ENCODE assay signal across 18 cellular contexts in the genomic region with DNA sequence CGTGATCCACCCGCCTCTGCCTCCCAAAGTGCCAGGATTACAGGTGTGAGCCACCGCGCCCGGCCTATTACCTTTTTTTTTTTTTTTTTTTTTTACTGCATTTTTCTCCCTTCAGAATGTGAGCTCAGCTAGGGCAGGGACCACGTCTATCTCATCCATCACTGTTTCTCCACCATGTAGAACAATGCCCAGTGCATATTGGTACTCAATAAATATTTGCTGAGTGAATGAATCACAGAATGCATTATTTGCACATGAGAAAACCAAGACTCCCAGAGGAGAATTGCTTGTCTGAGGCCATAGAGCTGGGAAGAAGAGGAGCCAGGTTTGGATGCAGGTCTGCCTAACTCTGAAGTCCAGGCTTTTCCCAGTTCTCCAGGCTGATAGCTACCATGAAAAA. TPM values are rescaled to one million over a fixed set of nuclear protein-coding genes. Genes with fewer than 3 reads are reported as not detected.
DNase-seq lines count a peak whose midpoint lies in the region; ATAC-seq and TF ChIP-seq lines count a peak whose summit lies in the region.
"Had no signal": no experiment of that assay in that cellular context is flagged by ENCODE, and none has a peak within 500 bp of the region (broad histone marks: within the 10 kb centered on the region; RNA-seq: fewer than 3 reads in every experiment).

No MANE protein-coding gene starts in this region.

- no peak overlapping the region for H3K4me2 ChIP-seq in OCI-LY7 (ENCODE audit: low read length)
- H3K4me2 ChIP-seq: BLaER1 had no signal

- H3K36me3 ChIP-seq in Panc1 (ENCODE audit: control insufficient read depth, insufficient read depth, low read length) (no peaks in the 10 kb centered on the region), mucosa of descending colon (ENCODE audit: low read depth) (no peaks in the 10 kb centered on the region), OCI-LY7 (ENCODE audit: insufficient read depth, low read length) (no peaks in the 10 kb centered on the region)
- H3K36me3 ChIP-seq: BLaER1, SJSA1 had no signal

- H2AFZ ChIP-seq in OCI-LY7 (ENCODE audit: low read length): no peak overlapping the region

- H4K20me1 ChIP-seq in OCI-LY7 (ENCODE audit: insufficient read depth, low read length): no peaks in the 10 kb centered on the region
- H4K20me1 ChIP-seq: BLaER1 had no signal

- BruUV-seq in Panc1 (replicated peaks; lab: Mats Ljungman, UMichigan) (no TSS peak), OCI-LY7 (replicated peaks; lab: Mats Ljungman, UMichigan) (no TSS peak)

- in situ Hi-C loops in Panc1 (cut with HindIII; ENCODE audit: low pct_unique_long_range_greater_than_20kb, low sequenced_read_pairs): no loop called here

- intact Hi-C loops in Panc1 (cut with micrococcal nuclease; ENCODE audit: unreplicated experiment) (no loop called here), mucosa of descending colon (cut with DNase I, micrococcal nuclease) (no loop called here), OCI-LY7 (cut with micrococcal nuclease; ENCODE audit: unreplicated experiment) (no loop called here)

- H3K4me1 ChIP-seq in Panc1 (ENCODE audit: control insufficient read depth, insufficient read depth, low read length) (peaks cover 4% of the 10 kb centered on the region; the same call in 1 of the 2 replicates), mucosa of descending colon (ENCODE audit: low read depth) (peaks cover 7% of the 10 kb centered on the region), OCI-LY7 (ENCODE audit: insufficient read depth, low read length, poor library complexity, severe bottlenecking) (peaks cover 14% of the 10 kb centered on the region)

- H3K9me3 ChIP-seq in Panc1 (ENCODE audit: control insufficient read depth, insufficient read depth, low read depth, low read length): no peaks in the 10 kb centered on the region
- H3K9me3 ChIP-seq in mucosa of descending colon: no peaks in the 10 kb centered on the region
- no peaks in the 10 kb centered on the region for H3K9me3 ChIP-seq in OCI-LY7 (ENCODE audit: low read length)
- H3K9me3 ChIP-seq: BLaER1, SJSA1 had no signal

- POLR2A ChIA-PET in Panc1 (lab: Charles Lee): interaction anchor here (0.6 to 0.7 kb wide), 5 partner anchors 8 to 1800 kb away, joined by 3 to 18 read pairs (median 12); partner anchors contain the start of gene SLC9A1
- POLR2A ChIA-PET in RWPE1 (lab: Yijun Ruan, JAX; ENCODE audit: low non-redundant PET): interaction anchor here (0.6 kb wide), 1 partner anchor 19 kb away, joined by 12 read pairs; no protein-coding TSS in a partner anchor
- POLR2A ChIA-PET in OCI-LY7 (lab: Charles Lee): interaction anchor here (0.6 to 1.8 kb wide), 3 partner anchors 8 to 41 kb away, joined by 3 to 8 read pairs (median 4); partner anchors contain the start of gene SLC9A1

- ATAC-seq in Panc1 (peak; percentile 89), mucosa of descending colon (peak; percentile 28), HG02678 (IDR thresholded peaks at IDR 0.05; ENCODE audit: unreplicated experiment) (no peak)

- no peak for TF ChIP-seq CTCF in Panc1 (IDR thresholded peaks at IDR 0.05)
- no peak for TF ChIP-seq CTCF in mucosa of descending colon (IDR thresholded peaks at IDR 0.05)
- TF ChIP-seq CTCF in RWPE1 (conservative IDR thresholded peaks at IDR 0.05; ENCODE audit: low read depth): no peak
- TF ChIP-seq CTCF in OCI-LY7 (conservative IDR thresholded peaks at IDR 0.05; ENCODE audit: low read length): no peak

- H3K9me2 ChIP-seq in OCI-LY7 (ENCODE audit: insufficient read depth, low read length): no peaks in the 10 kb centered on the region

- no peaks in the 10 kb centered on the region for H3K79me2 ChIP-seq in OCI-LY7 (ENCODE audit: insufficient read depth, low read depth, low read length)

- no peaks in the 10 kb centered on the region for H3K27me3 ChIP-seq in Panc1 (ENCODE audit: control insufficient read depth, insufficient read depth, low read length)
- H3K27me3 ChIP-seq: BLaER1, SJSA1 had no signal

- DNase-seq in NCI-H748 (lab: John Stamatoyannopoulos, UW; ENCODE audit: unreplicated experiment) (peak; percentile 20), NCI-H748 treated with DMSO at 0.1 percent for 48 hours (lab: John Stamatoyannopoulos, UW) (no peak), Panc1 (ENCODE audit: low read depth, low spot score) (peak; percentile 71), mucosa of descending colon (no peak), RWPE1 (ENCODE audit: low spot score) (no peak), OCI-LY7 (ENCODE audit: low spot score) (no peak)
- DNase-seq in stimulated activated CD4-positive, alpha-beta T cell treated with anti-CD3 and anti-CD28 coated beads, Interleukin-4, amount 100 ng/mL, for 24 hours: no peak
- DNase-seq: CD4-positive, alpha-beta memory T cell; Karpas-422; NCI-H1417 treated with DMSO at 0.1 percent for 48 hours; NCI-H2029; NCI-H2171; NCI-H526; NK-92 treated with Interleukin-12 subunit alpha and Interleukin-12 subunit beta, amount 100 ng/mL, for 24 hours; RPMI8226 had no signal

- H3K27ac ChIP-seq in Panc1 (ENCODE audit: low read length) (no peak overlapping the region), RWPE1 (no peak overlapping the region), OCI-LY7 (ENCODE audit: low read depth, low read length, poor library complexity, severe bottlenecking) (no peak overlapping the region)
- H3K27ac ChIP-seq: BLaER1, SJSA1 had no signal

- no peak overlapping the region for H3K4me3 ChIP-seq in Panc1 (ENCODE audit: low read depth in 2 of 2, low read length in 2 of 2)
- H3K4me3 ChIP-seq in mucosa of descending colon: no peak overlapping the region
- H3K4me3 ChIP-seq in OCI-LY7 (ENCODE audit: low read depth, low read length, poor library complexity, severe bottlenecking): no peak overlapping the region
- H3K4me3 ChIP-seq: BLaER1, SJSA1 had no signal

- CTCF ChIA-PET in Panc1 (lab: Charles Lee): interaction anchor here (0.5 to 0.8 kb wide), 2 partner anchors 9 to 61 kb away, joined by 5 to 10 read pairs; no protein-coding TSS in a partner anchor
- CTCF ChIA-PET in RWPE1 (lab: Yijun Ruan, JAX): no interaction called here
- CTCF ChIA-PET in OCI-LY7 (lab: Charles Lee; ENCODE audit: unreplicated experiment): interaction anchor here (0.7 kb wide), 1 partner anchor 394 kb away, joined by 3 read pairs; no protein-coding TSS in a partner anchor

RNA-seq across cellular contexts. Expression of gene SLC9A1, which starts 8.2 kb away (rescaled TPM):
- total RNA-seq in Panc1 (2021; ENCODE audit: unreplicated experiment): 31.3 TPM
- 40.2 TPM for polyA plus RNA-seq in Panc1 (2012; ENCODE audit: insufficient read length)
- 100 to 1,000 TPM in 1 of 3 donors, 10 to 100 TPM in 2; 77.9 to 126 (median 84.1) TPM for total RNA-seq in mucosa of descending colon
- 5.3 and 5.8 TPM in 2 replicates for total RNA-seq in OCI-LY7 (2014; rRNA removed; shearing (Covaris generic))
- 17.4 and 19.2 TPM in 2 replicates for total RNA-seq in OCI-LY7 (2022)

Comparison
In these comparisons a context has a peak if more than half of its experiments do, and no peak if none do; other contexts are left out.
1. DNase-seq: peak in NCI-H748 (single experiment) and Panc1 (single experiment); none in NCI-H748 treated with DMSO at 0.1 percent for 48 hours (single experiment), mucosa of descending colon (0 of 3), RWPE1 (single experiment), stimulated activated CD4-positive, alpha-beta T cell treated with anti-CD3 and anti-CD28 coated beads, Interleukin-4, amount 100 ng/mL, for 24 hours (single experiment) and OCI-LY7 (single experiment).